32 cellular contexts compared by ENCODE assay signal in genomic region chr17:28975031-28975430, GRCh38. TPM values are rescaled to one million over a fixed set of nuclear protein-coding genes. Genes with fewer than 3 reads are reported as not detected.
"Had no signal": no experiment of that assay in that cellular context is flagged by ENCODE, and none has a peak within 500 bp of the region (broad histone marks: within the 10 kb centered on the region; RNA-seq: fewer than 3 reads in every experiment).

No MANE protein-coding gene starts in this region.

- ATAC-seq: activated CD8-positive, alpha-beta memory T cell treated with anti-CD3 and anti-CD28 coated beads, Interleukin-2, amount 10 ng/mL, durations not matched to agents 7 days and 5 days; activated naive CD4-positive, alpha-beta T cell treated with anti-CD3 and anti-CD28 coated beads, Interleukin-2, amount 50 U/mL, for 72 hours; activated naive CD8-positive, alpha-beta T cell treated with anti-CD3 and anti-CD28 coated beads, Interleukin-2, amount 50 U/mL, for 24 hours; body of pancreas; WTC11 had no signal

- DNase-seq: activated CD4-positive, alpha-beta T cell treated with anti-CD3 and anti-CD28 coated beads for 1 hour; activated CD4-positive, alpha-beta T cell treated with anti-CD3 and anti-CD28 coated beads, Interleukin-2, amount 10 ng/mL, durations not matched to agents 24 days and 14 days; activated CD4-positive, alpha-beta T cell treated with anti-CD3 and anti-CD28 coated beads, Interleukin-2, amount 50 U/mL, for 48 hours; activated CD8-positive, alpha-beta memory T cell treated with anti-CD3 and anti-CD28 coated beads, Interleukin-2, amount 10 ng/mL, durations not matched to agents 7 days and 5 days; activated effector memory CD4-positive, alpha-beta T cell treated with Interleukin-2 at 50 U/mL for 16 hours; activated naive CD4-positive, alpha-beta T cell; activated naive CD8-positive, alpha-beta T cell treated with anti-CD3 and anti-CD28 coated beads, Interleukin-2, amount 50 U/mL, for 24 hours; activated T-cell treated with anti-CD3 and anti-CD28 coated beads, Interleukin-2, amount 50 U/mL, for 24 hours; amniotic stem cell; body of pancreas; NCI-H1092; NCI-H1417; NCI-H1694; NCI-H2029; NCI-H2107; NCI-H2171 treated with DMSO at 0.1 percent for 48 hours; NCI-H226; NCI-H526; NCI-H774; NK-92 treated with Interleukin-12 subunit alpha and Interleukin-12 subunit beta, amount 100 ng/mL, for 24 hours; Peyer's patch; SHP77 treated with DMSO at 0.1 percent for 48 hours; T-helper 9 cell had no signal

- H3K27ac ChIP-seq: ascending aorta, body of pancreas, KMS-11, Peyer's patch, RWPE1 had no signal

- H3K9ac ChIP-seq: KMS-11 had no signal

- H3K27me3 ChIP-seq: ascending aorta, body of pancreas, Peyer's patch had no signal

- H3K4me3 ChIP-seq: ascending aorta, body of pancreas, Peyer's patch had no signal

- H3K4me2 ChIP-seq: KMS-11 had no signal

- H3K36me3 ChIP-seq: ascending aorta, Peyer's patch had no signal

- H3K9me3 ChIP-seq: ascending aorta, body of pancreas, Peyer's patch had no signal

- H3K4me1 ChIP-seq: ascending aorta had no signal

RNA-seq across cellular contexts. Expression of gene SEZ6, which starts 30.8 kb away (rescaled TPM):
- total RNA-seq: activated CD4-positive, alpha-beta T cell treated with anti-CD3 and anti-CD28 coated beads, Interleukin-2, amount 10 ng/mL, durations not matched to agents 24 days and 14 days; activated CD8-positive, alpha-beta memory T cell treated with anti-CD3 and anti-CD28 coated beads, Interleukin-2, amount 10 ng/mL, durations not matched to agents 7 days and 5 days; activated T-helper 1 cell treated with anti-CD3 and anti-CD28 coated beads, Interleukin-12 subunit alpha, Interleukin-12 subunit beta, Interleukin-2, Interleukin-4 antibody, amounts not matched to agents 30 ng/mL and 10 ng/mL and 1 ng/mL, durations not matched to agents 14 hours and 24 hours and 36 hours; ascending aorta; body of pancreas; MCF 10A; NCI-H460; SK-MEL-5 had no signal
